8 cellular contexts compared by ENCODE assay signal in genomic region chr11:62540804-62541671, GRCh38. TPM values are rescaled to one million over a fixed set of nuclear protein-coding genes. Genes with fewer than 3 reads are reported as not detected.
DNase-seq lines count a peak whose midpoint lies in the region; ATAC-seq and TF ChIP-seq lines count a peak whose summit lies in the region.

No MANE protein-coding gene starts in this region.

- no peaks in the 10 kb centered on the region for H3K36me3 ChIP-seq in DOHH2 (ENCODE audit: control insufficient read depth, low read length)
- no peaks in the 10 kb centered on the region for H3K36me3 ChIP-seq in Loucy (ENCODE audit: insufficient read depth, low read length)
- H3K36me3 ChIP-seq in mucosa of descending colon (ENCODE audit: low read depth): no peaks in the 10 kb centered on the region
- H3K36me3 ChIP-seq in body of pancreas (replicated peaks in 1 of 2; ENCODE audit: insufficient read depth in 1 of 2, low read depth in 2 of 2): no peaks in the 10 kb centered on the region

- H3F3A ChIP-seq in DOHH2 (ENCODE audit: control insufficient read depth, insufficient read depth) (no peaks in the 10 kb centered on the region), Loucy (ENCODE audit: low read depth) (no peaks in the 10 kb centered on the region)

- in situ Hi-C loops in astrocyte of the cerebellum (cut with HindIII; ENCODE audit: low sequenced_read_pairs): no loop called here

- no peak for TF ChIP-seq POLR2A in body of pancreas (IDR thresholded peaks at IDR 0.05)

- no peak overlapping the region for H3K9ac ChIP-seq in Loucy (ENCODE audit: low read depth, low read length, poor library complexity, severe bottlenecking)

- H3K27me3 ChIP-seq in DOHH2 (ENCODE audit: control insufficient read depth, low read length) (peaks cover 40% of the 10 kb centered on the region), Loucy (ENCODE audit: insufficient read depth, low read length, poor library complexity, severe bottlenecking) (no peaks in the 10 kb centered on the region), body of pancreas (no peaks in the 10 kb centered on the region)

- H3K27ac ChIP-seq in DOHH2 (ENCODE audit: low read depth, low read length): no peak overlapping the region
- H3K27ac ChIP-seq in body of pancreas: peak overlapping the region in 2 of 4 donors; percentile 6 to 50

- 66 to 76% methylated on average over 12 to 16 of the region's 16 CpGs for WGBS in body of pancreas, 2 donors

- peak overlapping the region; percentile 45; the same call in 1 of the 2 replicates for H3K4me2 ChIP-seq in DOHH2 (ENCODE audit: low read length)
- H3K4me2 ChIP-seq in Loucy (ENCODE audit: low read depth, low read length, poor library complexity, severe bottlenecking): peak overlapping the region; percentile 89

- peak overlapping the region; percentile 20; the same call in 1 of the 2 replicates for H3K4me3 ChIP-seq in DOHH2 (ENCODE audit: low read length)
- no peak overlapping the region for H3K4me3 ChIP-seq in Loucy (ENCODE audit: low read length, poor library complexity, severe bottlenecking)
- H3K4me3 ChIP-seq in astrocyte of the cerebellum (ENCODE audit: low read depth, low read length): peak overlapping the region; percentile 98
- H3K4me3 ChIP-seq in mucosa of descending colon: no peak overlapping the region
- H3K4me3 ChIP-seq in body of pancreas: no peak overlapping the region

- DNase-seq in astrocyte of the cerebellum (ENCODE audit: low read depth): no peak
- peak; percentile 53 to 72 (median 58) for DNase-seq in mucosa of descending colon
- no peak for DNase-seq in NCI-H2107 treated with DMSO at 0.1 percent for 48 hours (lab: John Stamatoyannopoulos, UW; ENCODE audit: unreplicated experiment)
- DNase-seq in SHP77 (lab: John Stamatoyannopoulos, UW): no peak
- DNase-seq in body of pancreas: no peak

- no peak for TF ChIP-seq CTCF in DOHH2 (IDR thresholded peaks at IDR 0.05; ENCODE audit: low read depth, low read length, poor library complexity, severe bottlenecking)
- no peak for TF ChIP-seq CTCF in Loucy (conservative IDR thresholded peaks at IDR 0.05; ENCODE audit: low read length)
- no peak for TF ChIP-seq CTCF in astrocyte of the cerebellum (IDR thresholded peaks at IDR 0.05; ENCODE audit: low read depth, low read length, missing control alignments)
- no peak for TF ChIP-seq CTCF in mucosa of descending colon (IDR thresholded peaks at IDR 0.05)
- TF ChIP-seq CTCF in body of pancreas (IDR thresholded peaks at IDR 0.05): no peak

- no peaks in the 10 kb centered on the region for H3K9me2 ChIP-seq in DOHH2 (replicated peaks; ENCODE audit: control insufficient read depth, low read length)
- H3K9me2 ChIP-seq in Loucy (replicated peaks; ENCODE audit: low read depth, low read length): no peaks in the 10 kb centered on the region

- no peaks in the 10 kb centered on the region for H3K79me2 ChIP-seq in DOHH2 (ENCODE audit: control insufficient read depth, low read length)
- H3K79me2 ChIP-seq in Loucy (ENCODE audit: insufficient read depth, low read length): peaks cover 32% of the 10 kb centered on the region

- H4K20me1 ChIP-seq in DOHH2 (ENCODE audit: control insufficient read depth, insufficient read depth, low read depth, low read length) (no peaks in the 10 kb centered on the region), Loucy (ENCODE audit: insufficient read depth, low read length, poor library complexity, severe bottlenecking) (no peaks in the 10 kb centered on the region)

- peak; percentile 40 for ATAC-seq in GM21367 (IDR thresholded peaks at IDR 0.05; ENCODE audit: unreplicated experiment)
- no peak for ATAC-seq in mucosa of descending colon
- no peak for ATAC-seq in body of pancreas

- H3K4me1 ChIP-seq in DOHH2 (ENCODE audit: control insufficient read depth, low read length): peaks cover 17% of the 10 kb centered on the region
- H3K4me1 ChIP-seq in Loucy (ENCODE audit: insufficient read depth, low read length, poor library complexity, severe bottlenecking): peaks cover 54% of the 10 kb centered on the region
- H3K4me1 ChIP-seq in mucosa of descending colon (ENCODE audit: low read depth): peaks cover 74% of the 10 kb centered on the region
- H3K4me1 ChIP-seq in body of pancreas: peaks cover 69% of the 10 kb centered on the region

- H3K9me3 ChIP-seq in DOHH2 (ENCODE audit: control insufficient read depth, insufficient read depth, low read length) (no peaks in the 10 kb centered on the region), Loucy (ENCODE audit: insufficient read depth, low read depth, low read length) (no peaks in the 10 kb centered on the region), mucosa of descending colon (no peaks in the 10 kb centered on the region), body of pancreas (no peaks in the 10 kb centered on the region)

- H2AFZ ChIP-seq in Loucy (ENCODE audit: low read length): no peak overlapping the region

- intact Hi-C loops in mucosa of descending colon (cut with DNase I, micrococcal nuclease): loop anchor here (5.0 to 10.0 kb wide), 4 partner anchors 34 to 146 kb away; no protein-coding TSS in a partner anchor
- intact Hi-C loops in body of pancreas (cut with DNase I): loop anchor here (5.0 kb wide), 1 partner anchor 114 kb away; no protein-coding TSS in a partner anchor

RNA-seq across cellular contexts. Expression of gene AHNAK, which starts 5.6 kb away (rescaled TPM):
- total RNA-seq in mucosa of descending colon (1,000 to 10,000 TPM in 1 of 3 donors, 100 to 1,000 TPM in 2; 473 to 1,283 (median 535) TPM), body of pancreas (100 to 1,000 TPM; 168 to 241 TPM)

RNA-seq across cellular contexts. Expression of gene EEF1G, which starts 32.7 kb away (rescaled TPM):
- 1,000 to 10,000 TPM; 1,059 to 1,365 (median 1,164) TPM for total RNA-seq in mucosa of descending colon
- 1,000 to 10,000 TPM in 1 of 2 donors, 100 to 1,000 TPM in 1; 893 to 1,161 TPM for total RNA-seq in body of pancreas

RNA-seq across cellular contexts. Expression of gene TUT1, which starts 50.3 kb away (rescaled TPM):
- 10 to 100 TPM; 11.9 to 19.8 (median 13.3) TPM for total RNA-seq in mucosa of descending colon
- 10 to 100 TPM; 10.1 to 11.2 TPM for total RNA-seq in body of pancreas

Comparison
In these comparisons a context has a peak if more than half of its experiments do, and no peak if none do; other contexts are left out.
1. H3K4me3 ChIP-seq: peak in DOHH2 (single experiment) and astrocyte of the cerebellum (single experiment); none in Loucy (single experiment), mucosa of descending colon (single experiment) and body of pancreas (0 of 2).
2. DNase-seq: peak in mucosa of descending colon (3 of 3); none in astrocyte of the cerebellum (single experiment), NCI-H2107 treated with DMSO at 0.1 percent for 48 hours (single experiment), SHP77 (0 of 2) and body of pancreas (0 of 4).